In genomic region chr5:109275919-109276318, GRCh38 we compare ENCODE assay signal across 27 cellular contexts.
"Had no signal": no experiment of that assay in that cellular context is flagged by ENCODE, and none has a peak within 500 bp of the region (broad histone marks: within the 10 kb centered on the region; RNA-seq: fewer than 3 reads in every experiment).

No MANE protein-coding gene starts in this region.

- H3K9me3 ChIP-seq: colonic mucosa, esophagus muscularis mucosa, esophagus squamous epithelium, gastrocnemius medialis, gastroesophageal sphincter had no signal

- H3K4me1 ChIP-seq: colonic mucosa, esophagus muscularis mucosa, esophagus squamous epithelium, foreskin keratinocyte, gastrocnemius medialis, gastroesophageal sphincter, heart left ventricle, heart right ventricle had no signal

- FAIRE-seq: colon, endometrium, endothelial cell of umbilical vein, frontal cortex had no signal

- DNase-seq: colonic mucosa; cortex of kidney; dermis blood vessel endothelial cell; dorsolateral prefrontal cortex; effector CD4-positive, alpha-beta T cell; effector CD8-positive, alpha-beta T cell; effector memory CD4-positive, alpha-beta T cell; effector memory CD8-positive, alpha-beta T cell; endodermal cell; erythroblast; esophagus squamous epithelium; foreskin melanocyte; gastrocnemius medialis; glutamatergic neuron; head of caudate nucleus; heart left ventricle; heart right ventricle had no signal

- H3K27me3 ChIP-seq: colonic mucosa, dorsolateral prefrontal cortex, esophagus muscularis mucosa, esophagus squamous epithelium, gastrocnemius medialis, gastroesophageal sphincter, heart left ventricle, heart right ventricle had no signal

- H3K27ac ChIP-seq: colonic mucosa, coronary artery, dorsolateral prefrontal cortex, epithelial cell of prostate, esophagus muscularis mucosa, esophagus squamous epithelium, foreskin keratinocyte, gastrocnemius medialis, gastroesophageal sphincter, heart left ventricle, heart right ventricle had no signal

- H3K36me3 ChIP-seq: colonic mucosa, esophagus muscularis mucosa, esophagus squamous epithelium, gastrocnemius medialis, gastroesophageal sphincter, heart left ventricle, heart right ventricle had no signal

- H3K4me3 ChIP-seq: colonic mucosa, coronary artery, dorsolateral prefrontal cortex, esophagus muscularis mucosa, esophagus squamous epithelium, gastrocnemius medialis, gastroesophageal sphincter, heart left ventricle, heart right ventricle had no signal

- ATAC-seq: effector memory CD8-positive, alpha-beta T cell; esophagus mucosa; foreskin keratinocyte; gastrocnemius medialis; gastroesophageal sphincter; heart left ventricle; heart right ventricle had no signal
